Comparison of ENCODE assay signal across 13 cellular contexts in the genomic region with DNA sequence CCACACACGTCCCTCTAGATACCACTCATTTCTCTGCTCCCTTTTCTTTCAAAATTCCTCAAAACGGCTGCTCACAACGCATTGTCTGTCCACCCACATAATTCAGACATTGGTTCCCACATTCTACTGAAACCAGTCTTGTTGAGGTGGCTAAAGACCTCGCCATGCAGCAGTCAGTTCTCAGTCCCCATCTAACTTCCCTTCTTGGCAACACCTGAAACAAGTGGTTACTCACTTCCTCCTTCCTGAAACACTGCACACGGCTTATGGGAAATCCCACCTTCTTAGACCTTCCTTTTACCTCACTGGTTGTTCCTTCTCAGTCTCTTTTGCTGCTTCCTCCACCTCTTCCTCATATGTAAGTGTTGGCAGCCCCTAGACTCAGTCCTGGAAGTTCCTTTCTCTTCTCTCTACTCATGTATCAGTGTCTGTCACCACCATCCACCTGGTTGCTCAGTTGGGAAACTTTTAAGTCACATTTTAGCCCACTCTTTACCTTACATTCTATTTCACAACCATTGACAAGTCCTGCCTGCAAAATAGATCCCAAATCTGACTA.
DNase-seq lines count a peak whose midpoint lies in the region; ATAC-seq and TF ChIP-seq lines count a peak whose summit lies in the region.
"Had no signal": no experiment of that assay in that cellular context is flagged by ENCODE, and none has a peak within 500 bp of the region (broad histone marks: within the 10 kb centered on the region; RNA-seq: fewer than 3 reads in every experiment).

No MANE protein-coding gene starts in this region.

- intact Hi-C loops in activated CD4-positive, alpha-beta T cell treated with anti-CD3 and anti-CD28 coated beads for 36 hours (cut with DNase I, micrococcal nuclease), result no loop called here
- intact Hi-C loops in spleen (cut with DNase I; ENCODE audit: low total_unique reads), result no loop called here

- no peaks in the 10 kb centered on the region for H3K27me3 ChIP-seq in spleen (replicated peaks in 1 of 7)

- peaks cover 18% of the 10 kb centered on the region for H3K9me3 Mint-ChIP-seq in activated CD4-positive, alpha-beta T cell treated with anti-CD3 and anti-CD28 coated beads for 36 hours (ENCODE audit: low read depth)
- H3K9me3 Mint-ChIP-seq in memory B cell, result peaks cover 20% of the 10 kb centered on the region

- peaks cover 0 to 25% (median 18%) of the 10 kb centered on the region in 8 donors for H3K9me3 ChIP-seq in spleen

- POLR2A ChIA-PET in activated CD4-positive, alpha-beta T cell treated with anti-CD3 and anti-CD28 coated beads for 36 hours (lab: Charles Lee), result no interaction called here

- no peak overlapping the region for H3K27ac ChIP-seq in spleen
- H3K27ac ChIP-seq: A549, PC-9 had no signal

- peaks cover 0 to 12% (median 1%) of the 10 kb centered on the region in 6 donors for H3K4me1 ChIP-seq in spleen
- H3K4me1 ChIP-seq: A549 had no signal

- H3K36me3 Mint-ChIP-seq in activated CD4-positive, alpha-beta T cell treated with anti-CD3 and anti-CD28 coated beads for 36 hours (ENCODE audit: low read depth), result peaks cover 12% of the 10 kb centered on the region
- peaks cover 12% of the 10 kb centered on the region for H3K36me3 Mint-ChIP-seq in memory B cell

- no peaks in the 10 kb centered on the region for H3K27me3 Mint-ChIP-seq in activated CD4-positive, alpha-beta T cell treated with anti-CD3 and anti-CD28 coated beads for 36 hours
- H3K27me3 Mint-ChIP-seq in memory B cell, result no peaks in the 10 kb centered on the region

- H3K36me3 ChIP-seq in spleen, result no peaks in the 10 kb centered on the region

- 58 to 62% (median 60%) methylated on average over 5 of the region's 5 CpGs for WGBS in spleen, 5 donors

- H3K4me3 Mint-ChIP-seq in activated CD4-positive, alpha-beta T cell treated with anti-CD3 and anti-CD28 coated beads for 36 hours, result peak overlapping the region; percentile 2
- peak overlapping the region; percentile 51 for H3K4me3 Mint-ChIP-seq in memory B cell

- peaks cover 17% of the 10 kb centered on the region for H3K4me1 Mint-ChIP-seq in activated CD4-positive, alpha-beta T cell treated with anti-CD3 and anti-CD28 coated beads for 36 hours
- H3K4me1 Mint-ChIP-seq in memory B cell, result peaks cover 9% of the 10 kb centered on the region

- TF ChIP-seq CTCF in spleen (IDR thresholded peaks at IDR 0.05 in 8 of 11, conservative IDR thresholded peaks at IDR 0.05 in 3 of 11), result no peak

- TF ChIP-seq POLR2A in spleen (IDR thresholded peaks at IDR 0.05), result no peak

- CTCF ChIA-PET in activated CD4-positive, alpha-beta T cell treated with anti-CD3 and anti-CD28 coated beads for 36 hours (lab: Charles Lee), result interaction anchor here (1.4 kb wide), 1 partner anchor 11 kb away, joined by 3 read pairs; no protein-coding TSS in a partner anchor

- H3K4me3 ChIP-seq in spleen, result no peak overlapping the region
- H3K4me3 ChIP-seq: A549, PC-9 had no signal

- H3K27ac Mint-ChIP-seq in activated CD4-positive, alpha-beta T cell treated with anti-CD3 and anti-CD28 coated beads for 36 hours, result peak overlapping the region; percentile 93
- H3K27ac Mint-ChIP-seq in memory B cell, result peak overlapping the region; percentile 2

- DNase-seq in activated CD4-positive, alpha-beta T cell treated with anti-CD3 and anti-CD28 coated beads for 36 hours, result peak; percentile 40
- no peak for DNase-seq in activated CD4-positive, alpha-beta T cell treated with anti-CD3 and anti-CD28 coated beads for 48 hours
- DNase-seq in HT1080 (ENCODE audit: low read depth) (peak; percentile 52), memory B cell (ENCODE audit: low spot score in 2 of 2) (peak in 1 of 2 donors; percentile 1), spleen (no peak), GOT3 (lab: John Stamatoyannopoulos, UW) (no peak), mesenteric fat pad (ENCODE audit: low spot score) (no peak)
- DNase-seq: activated gamma-delta T cell treated with Interleukin-2 at 50 U/mL for 16 hours, glutamatergic neuron, occipital lobe, PC-9 had no signal

- ATAC-seq in activated CD4-positive, alpha-beta T cell treated with anti-CD3 and anti-CD28 coated beads for 36 hours, result peak; percentile 96
- ATAC-seq in HG02588 (IDR thresholded peaks at IDR 0.05; ENCODE audit: unreplicated experiment) (peak; percentile 99), memory B cell (ENCODE audit: low read depth) (peak; percentile 96)
- ATAC-seq: A549 had no signal

Comparison
In these comparisons a context has a peak if more than half of its experiments do, and no peak if none do; other contexts are left out.
1. DNase-seq: peak in activated CD4-positive, alpha-beta T cell treated with anti-CD3 and anti-CD28 coated beads for 36 hours (single experiment) and HT1080 (single experiment); none in activated CD4-positive, alpha-beta T cell treated with anti-CD3 and anti-CD28 coated beads for 48 hours (single experiment), spleen (single experiment), GOT3 (single experiment) and mesenteric fat pad (single experiment).
2. Peak in every context shown above with its lines, with median percentiles within 50 percentile points of each other: ATAC-seq.